13 cellular contexts compared by ENCODE assay signal in genomic region chr7:132465516-132465915, GRCh38.
DNase-seq lines count a peak whose midpoint lies in the region; ATAC-seq and TF ChIP-seq lines count a peak whose summit lies in the region.
"Had no signal": no experiment of that assay in that cellular context is flagged by ENCODE, and none has a peak within 500 bp of the region (broad histone marks: within the 10 kb centered on the region; RNA-seq: fewer than 3 reads in every experiment).

No MANE protein-coding gene starts in this region.

- DNase-seq in activated naive CD4-positive, alpha-beta T cell treated with anti-CD3 and anti-CD28 coated beads, Interleukin-2, amount 10 ng/mL, durations not matched to agents 7 days and 5 days, result no peak
- DNase-seq in activated naive CD4-positive, alpha-beta T cell treated with anti-CD3 and anti-CD28 coated beads, Interleukin-2, amount 50 U/mL, for 72 hours (ENCODE audit: low spot score in 2 of 2), result no peak
- DNase-seq in dermis blood vessel endothelial cell, result peak; percentile 52
- DNase-seq in lung microvascular endothelial cell (ENCODE audit: low read depth in 2 of 2), result peak; percentile 40 to 58
- no peak for DNase-seq in MM.1S
- no peak for DNase-seq in medulla oblongata (ENCODE audit: extremely low spot score)
- DNase-seq: AML-193; Caco-2; CD4-positive, alpha-beta T cell had no signal

- no peaks in the 10 kb centered on the region for H3K9me2 ChIP-seq in MM.1S (replicated peaks; ENCODE audit: insufficient read depth, low read length)

- ATAC-seq in activated naive CD4-positive, alpha-beta T cell treated with anti-CD3 and anti-CD28 coated beads, Interleukin-2, amount 50 U/mL, for 72 hours, result no peak
- ATAC-seq: A549 had no signal

- peaks cover 10% of the 10 kb centered on the region for H3K27me3 Mint-ChIP-seq in activated naive CD4-positive, alpha-beta T cell treated with anti-CD3 and anti-CD28 coated beads, Interleukin-2, amount 10 ng/mL, durations not matched to agents 7 days and 5 days
- H3K27me3 Mint-ChIP-seq: CD4-positive, alpha-beta T cell had no signal

- no peaks in the 10 kb centered on the region for H4K20me1 ChIP-seq in MM.1S (ENCODE audit: insufficient read depth, low read length)

- H3K79me2 ChIP-seq in MM.1S (ENCODE audit: low read length), result no peaks in the 10 kb centered on the region

- no peak overlapping the region for H3K4me3 Mint-ChIP-seq in activated naive CD4-positive, alpha-beta T cell treated with anti-CD3 and anti-CD28 coated beads, Interleukin-2, amount 10 ng/mL, durations not matched to agents 7 days and 5 days
- H3K4me3 Mint-ChIP-seq: CD4-positive, alpha-beta T cell had no signal

- H3K36me3 ChIP-seq in MM.1S (replicated peaks; ENCODE audit: insufficient read depth, low read length), result no peaks in the 10 kb centered on the region
- H3K36me3 ChIP-seq: HAP-1 had no signal

- no peaks in the 10 kb centered on the region for H3K9me3 ChIP-seq in MM.1S (replicated peaks; ENCODE audit: insufficient read depth, low read length)
- H3K9me3 ChIP-seq: A549, Caco-2, HAP-1 had no signal

- H3K4me3 ChIP-seq in MM.1S (ENCODE audit: low read length), result no peak overlapping the region
- H3K4me3 ChIP-seq: A549, GM23248, HAP-1 had no signal

- peak overlapping the region; percentile 8 for H3K27ac Mint-ChIP-seq in activated naive CD4-positive, alpha-beta T cell treated with anti-CD3 and anti-CD28 coated beads, Interleukin-2, amount 10 ng/mL, durations not matched to agents 7 days and 5 days
- no peak overlapping the region for H3K27ac Mint-ChIP-seq in activated naive CD4-positive, alpha-beta T cell treated with anti-CD3 and anti-CD28 coated beads, Interleukin-2, amount 50 U/mL, for 72 hours
- H3K27ac Mint-ChIP-seq: CD4-positive, alpha-beta T cell had no signal

- no peaks in the 10 kb centered on the region for H3K9me3 Mint-ChIP-seq in activated naive CD4-positive, alpha-beta T cell treated with anti-CD3 and anti-CD28 coated beads, Interleukin-2, amount 10 ng/mL, durations not matched to agents 7 days and 5 days
- no peaks in the 10 kb centered on the region for H3K9me3 Mint-ChIP-seq in activated naive CD4-positive, alpha-beta T cell treated with anti-CD3 and anti-CD28 coated beads, Interleukin-2, amount 50 U/mL, for 72 hours
- H3K9me3 Mint-ChIP-seq: CD4-positive, alpha-beta T cell had no signal

- H3K4me1 Mint-ChIP-seq in activated naive CD4-positive, alpha-beta T cell treated with anti-CD3 and anti-CD28 coated beads, Interleukin-2, amount 10 ng/mL, durations not matched to agents 7 days and 5 days, result peaks cover 73% of the 10 kb centered on the region

- no peak overlapping the region for H2AFZ ChIP-seq in MM.1S (ENCODE audit: low read length)
- H2AFZ ChIP-seq: GM23248 had no signal

- H3K36me3 Mint-ChIP-seq in activated naive CD4-positive, alpha-beta T cell treated with anti-CD3 and anti-CD28 coated beads, Interleukin-2, amount 10 ng/mL, durations not matched to agents 7 days and 5 days, result peaks cover 65% of the 10 kb centered on the region
- H3K36me3 Mint-ChIP-seq in activated naive CD4-positive, alpha-beta T cell treated with anti-CD3 and anti-CD28 coated beads, Interleukin-2, amount 50 U/mL, for 72 hours, result no peaks in the 10 kb centered on the region

- H3K27ac ChIP-seq in MM.1S (ENCODE audit: low read length), result no peak overlapping the region
- H3K27ac ChIP-seq: A549, C4-2B, GM23248 had no signal

- H3K27me3 ChIP-seq in MM.1S (replicated peaks; ENCODE audit: insufficient read depth, low read length), result no peaks in the 10 kb centered on the region

- no peaks in the 10 kb centered on the region for H3F3A ChIP-seq in MM.1S (ENCODE audit: insufficient read depth, low read length)

- CTCF ChIA-PET in activated naive CD4-positive, alpha-beta T cell treated with anti-CD3 and anti-CD28 coated beads, Interleukin-2, amount 10 ng/mL, durations not matched to agents 7 days and 5 days (lab: Charles Lee), result no interaction called here

- TF ChIP-seq CTCF in MM.1S (IDR thresholded peaks at IDR 0.05; ENCODE audit: low read length), result no peak

- no peak overlapping the region for H3K4me2 ChIP-seq in MM.1S (ENCODE audit: low read depth, low read length)
- H3K4me2 ChIP-seq: A549 had no signal

- no peaks in the 10 kb centered on the region for H3K4me1 ChIP-seq in MM.1S (ENCODE audit: low read length)
- H3K4me1 ChIP-seq: A549, Caco-2, HAP-1 had no signal

- H3K9ac ChIP-seq in MM.1S (ENCODE audit: low read length), result no peak overlapping the region
- H3K9ac ChIP-seq: GM23248 had no signal

Comparison
In these comparisons a context has a peak if more than half of its experiments do, and no peak if none do; other contexts are left out.
1. DNase-seq: peak in dermis blood vessel endothelial cell (single experiment) and lung microvascular endothelial cell (2 of 2); none in activated naive CD4-positive, alpha-beta T cell treated with anti-CD3 and anti-CD28 coated beads, Interleukin-2, amount 10 ng/mL, durations not matched to agents 7 days and 5 days (single experiment), activated naive CD4-positive, alpha-beta T cell treated with anti-CD3 and anti-CD28 coated beads, Interleukin-2, amount 50 U/mL, for 72 hours (0 of 2), MM.1S (single experiment) and medulla oblongata (single experiment).